In genomic region chrX:47562615-47563243, GRCh38 we compare ENCODE assay signal across 8 cellular contexts. TPM values are rescaled to one million over a fixed set of nuclear protein-coding genes. Genes with fewer than 3 reads are reported as not detected.
DNase-seq lines count a peak whose midpoint lies in the region; ATAC-seq and TF ChIP-seq lines count a peak whose summit lies in the region.

No MANE protein-coding gene starts in this region.

- CTCF ChIA-PET in AG04450 (lab: Charles Lee): no interaction called here

- no peaks in the 10 kb centered on the region for H3K9me3 ChIP-seq in AG04450 (ENCODE audit: control insufficient read depth, insufficient read depth, low read length)

- POLR2A ChIA-PET in AG04450 (lab: Yijun Ruan, JAX): no interaction called here

- peaks cover 29% of the 10 kb centered on the region for H3K4me1 Mint-ChIP-seq in T-helper 1 cell treated with Interleukin-12 subunit alpha and Interleukin-12 subunit beta and Interleukin-4 antibody, amounts not matched to agents 30 μg/mL and 1 μg/mL, for 36 hours (ENCODE audit: low read depth)

- TF ChIP-seq CTCF in AG04450 (IDR thresholded peaks at IDR 0.05; ENCODE audit: low read depth, low read length): peak; percentile 35; the same call in 1 of the 2 replicates
- peak; percentile 29; the same call in 1 of the 2 replicates for TF ChIP-seq CTCF in GM12874 (IDR thresholded peaks at IDR 0.05; ENCODE audit: insufficient read depth, low read depth, low read length)

- DNase-seq in AG04450 (ENCODE audit: low read depth, low spot score) (no peak), fibroblast of peridontal ligament (ENCODE audit: extremely low read depth) (peak; percentile 30)

- no peak for ATAC-seq in GM21423 (IDR thresholded peaks at IDR 0.05; ENCODE audit: unreplicated experiment)
- no peak for ATAC-seq in GM19455 (IDR thresholded peaks at IDR 0.05; ENCODE audit: unreplicated experiment)
- no peak for ATAC-seq in GM18868 (IDR thresholded peaks at IDR 0.05; ENCODE audit: unreplicated experiment)
- ATAC-seq in HG02852 (IDR thresholded peaks at IDR 0.05; ENCODE audit: unreplicated experiment): no peak

- peak overlapping the region; percentile 11 for H3K27ac ChIP-seq in AG04450 (ENCODE audit: low read depth, low read length)

- H3K36me3 Mint-ChIP-seq in T-helper 1 cell treated with Interleukin-12 subunit alpha and Interleukin-12 subunit beta and Interleukin-4 antibody, amounts not matched to agents 30 μg/mL and 1 μg/mL, for 36 hours (ENCODE audit: low read depth): peaks cover 21% of the 10 kb centered on the region

- H3K27me3 ChIP-seq in AG04450 (ENCODE audit: control insufficient read depth, insufficient read depth, low read length): no peaks in the 10 kb centered on the region

- H3K4me3 Mint-ChIP-seq in T-helper 1 cell treated with Interleukin-12 subunit alpha and Interleukin-12 subunit beta and Interleukin-4 antibody, amounts not matched to agents 30 μg/mL and 1 μg/mL, for 36 hours: peak overlapping the region; percentile 78

- peak overlapping the region; percentile 62 for H3K27ac Mint-ChIP-seq in T-helper 1 cell treated with Interleukin-12 subunit alpha and Interleukin-12 subunit beta and Interleukin-4 antibody, amounts not matched to agents 30 μg/mL and 1 μg/mL, for 36 hours

- H3K4me3 ChIP-seq in AG04450 (ENCODE audit: low read depth, low read length): no peak overlapping the region

- H3K27me3 Mint-ChIP-seq in T-helper 1 cell treated with Interleukin-12 subunit alpha and Interleukin-12 subunit beta and Interleukin-4 antibody, amounts not matched to agents 30 μg/mL and 1 μg/mL, for 36 hours (ENCODE audit: low read depth): no peaks in the 10 kb centered on the region

- H3K9me3 Mint-ChIP-seq in T-helper 1 cell treated with Interleukin-12 subunit alpha and Interleukin-12 subunit beta and Interleukin-4 antibody, amounts not matched to agents 30 μg/mL and 1 μg/mL, for 36 hours: no peaks in the 10 kb centered on the region

RNA-seq across cellular contexts. Expression of gene ARAF, which starts 1.7 kb away (rescaled TPM):
- polyA plus RNA-seq in AG04450 (2011; rRNA removed): 27.3 and 37.8 TPM in 2 replicates
- 53.9 and 70.2 TPM in 2 replicates for polyA minus RNA-seq in AG04450 (2011; rRNA and poly(A)+ RNA removed)

RNA-seq across cellular contexts. Expression of gene TIMP1, which starts 19.5 kb away (rescaled TPM):
- 1,256 and 2,140 TPM in 2 replicates for polyA plus RNA-seq in AG04450 (2011; rRNA removed)
- polyA minus RNA-seq in AG04450 (2011; rRNA and poly(A)+ RNA removed): 1,655 and 2,290 TPM in 2 replicates

RNA-seq across cellular contexts. Expression of gene SYN1, which starts 56.9 kb away (rescaled TPM):
- polyA plus RNA-seq in AG04450 (2011; rRNA removed): 0.24 and 0.37 TPM in 2 replicates
- polyA minus RNA-seq in AG04450 (2011; rRNA and poly(A)+ RNA removed): 0.51 and 1.2 TPM in 2 replicates
